Comparison of ENCODE assay signal across 20 cellular contexts in the genomic region with DNA sequence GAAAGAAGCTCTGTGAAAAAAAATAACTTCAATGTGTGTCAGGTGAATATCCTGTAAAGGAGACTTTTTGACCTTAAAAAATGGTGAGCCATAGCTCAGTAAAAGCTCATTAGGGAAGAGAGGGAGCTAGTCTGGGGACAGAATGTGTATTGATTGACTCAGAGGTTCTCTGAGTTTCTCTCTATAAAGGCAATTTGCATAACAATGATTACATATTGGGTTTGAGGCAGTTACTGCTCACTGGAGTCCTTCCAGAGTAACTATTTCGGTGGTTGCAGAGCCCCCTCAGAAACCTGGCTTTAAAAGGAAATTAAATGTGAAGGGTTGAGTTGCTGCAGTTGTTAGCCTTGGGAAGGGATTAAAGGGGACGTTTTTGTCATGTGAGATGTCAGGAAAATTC.
"Had no signal": no experiment of that assay in that cellular context is flagged by ENCODE, and none has a peak within 500 bp of the region (broad histone marks: within the 10 kb centered on the region; RNA-seq: fewer than 3 reads in every experiment).

No MANE protein-coding gene starts in this region.

- DNase-seq: activated CD4-positive, alpha-beta T cell treated with anti-CD3 and anti-CD28 coated beads for 36 hours; activated CD4-positive, alpha-beta T cell treated with anti-CD3 and anti-CD28 coated beads, Interleukin-2, amount 50 U/mL, for 4 hours; activated CD8-positive, alpha-beta memory T cell treated with anti-CD3 and anti-CD28 coated beads for 24 hours; activated CD8-positive, alpha-beta memory T cell treated with anti-CD3 and anti-CD28 coated beads, Interleukin-2, amount 50 U/mL, for 4 hours; activated naive CD4-positive, alpha-beta T cell treated with Interleukin-2 at 50 U/mL for 16 hours; activated naive CD8-positive, alpha-beta T cell treated with anti-CD3 and anti-CD28 coated beads for 36 hours; activated T-cell treated with anti-CD3 and anti-CD28 coated beads, Interleukin-2, amount 50 U/mL, for 4 hours; left ventricle myocardium superior; mammary epithelial cell; midbrain; natural killer cell; nucleus accumbens; right cardiac atrium; stimulated activated CD4-positive, alpha-beta T cell treated with anti-CD3 and anti-CD28 coated beads, Interleukin-4, amount 100 ng/mL, for 24 hours; stimulated activated naive CD4-positive, alpha-beta T cell treated with Interleukin-2 at 50 U/mL for 16 hours; T-helper 1 cell; upper lobe of right lung had no signal

- H3K4me3 ChIP-seq: coronary artery, upper lobe of right lung had no signal

- H3K4me3 Mint-ChIP-seq: activated CD4-positive, alpha-beta T cell treated with anti-CD3 and anti-CD28 coated beads for 36 hours; activated naive CD8-positive, alpha-beta T cell treated with anti-CD3 and anti-CD28 coated beads for 36 hours; activated T-cell treated with anti-CD3 and anti-CD28 coated beads, Interleukin-2, amount 50 U/mL, for 4 hours; natural killer cell had no signal

- H3K36me3 Mint-ChIP-seq: activated naive CD8-positive, alpha-beta T cell treated with anti-CD3 and anti-CD28 coated beads for 36 hours had no signal

- H3K9me3 ChIP-seq: upper lobe of right lung had no signal

- H3K27ac ChIP-seq: epithelial cell of prostate, parathyroid adenoma, upper lobe of right lung had no signal

- H3K27ac Mint-ChIP-seq: activated CD4-positive, alpha-beta T cell treated with anti-CD3 and anti-CD28 coated beads for 36 hours; activated naive CD8-positive, alpha-beta T cell treated with anti-CD3 and anti-CD28 coated beads for 36 hours; natural killer cell had no signal

- H3K4me1 ChIP-seq: parathyroid adenoma, upper lobe of right lung had no signal

- H3K27me3 Mint-ChIP-seq: activated CD4-positive, alpha-beta T cell treated with anti-CD3 and anti-CD28 coated beads for 36 hours; activated naive CD8-positive, alpha-beta T cell treated with anti-CD3 and anti-CD28 coated beads for 36 hours had no signal

- H3K9ac ChIP-seq: parathyroid adenoma had no signal

- H3K36me3 ChIP-seq: upper lobe of right lung had no signal

- H3K4me1 Mint-ChIP-seq: activated CD4-positive, alpha-beta T cell treated with anti-CD3 and anti-CD28 coated beads for 36 hours; activated naive CD8-positive, alpha-beta T cell treated with anti-CD3 and anti-CD28 coated beads for 36 hours; natural killer cell had no signal

- H3K27me3 ChIP-seq: upper lobe of right lung had no signal
